ENCODE assay signal across 30 cellular contexts in genomic region chr2:178143481-178143880, GRCh38.
"Had no signal": no experiment of that assay in that cellular context is flagged by ENCODE, and none has a peak within 500 bp of the region (broad histone marks: within the 10 kb centered on the region; RNA-seq: fewer than 3 reads in every experiment).

No MANE protein-coding gene starts in this region.

- DNase-seq: activated CD4-positive, alpha-beta memory T cell treated with anti-CD3 and anti-CD28 coated beads, Interleukin-2, amount 10 ng/mL, durations not matched to agents 7 days and 5 days; activated CD4-positive, alpha-beta T cell treated with anti-CD3 and anti-CD28 coated beads for 36 hours; activated CD4-positive, alpha-beta T cell treated with anti-CD3 and anti-CD28 coated beads, Interleukin-2, amount 50 U/mL, for 1 hour; activated gamma-delta T cell; activated naive CD4-positive, alpha-beta T cell treated with anti-CD3 and anti-CD28 coated beads for 36 hours; activated T-cell treated with anti-CD3 and anti-CD28 coated beads for 4 hours; activated T-cell treated with anti-CD3 and anti-CD28 coated beads, Interleukin-2, amount 50 U/mL, for 48 hours; amygdala; brain microvascular endothelial cell; cerebellar nuclear complex; MM.1S; NCI-H1105 treated with DMSO at 0.1 percent for 48 hours; NCI-H1436 treated with DMSO at 0.1 percent for 48 hours; NCI-H187; NCI-H2081; NCI-H2171; NCI-H2227 treated with DMSO at 0.1 percent for 48 hours; NCI-H446 treated with DMSO at 0.1 percent for 48 hours; NCI-H524 treated with DMSO at 0.1 percent for 48 hours; NCI-H774; Peyer's patch; Right ventricle myocardium superior; T-cell; T-helper 2 cell; T1000 had no signal

- H3K36me3 Mint-ChIP-seq: activated naive CD8-positive, alpha-beta T cell; T-cell had no signal

- H3K27ac Mint-ChIP-seq: activated CD4-positive, alpha-beta memory T cell treated with anti-CD3 and anti-CD28 coated beads, Interleukin-2, amount 10 ng/mL, durations not matched to agents 7 days and 5 days; activated CD4-positive, alpha-beta T cell treated with anti-CD3 and anti-CD28 coated beads for 36 hours; activated naive CD4-positive, alpha-beta T cell treated with anti-CD3 and anti-CD28 coated beads for 36 hours; activated naive CD8-positive, alpha-beta T cell; activated T-helper 17 cell treated with anti-CD3 and anti-CD28 coated beads, Interleukin-2, amount 50 U/mL, for 72 hours; T-cell had no signal

- H3K9me3 Mint-ChIP-seq: activated CD4-positive, alpha-beta memory T cell treated with anti-CD3 and anti-CD28 coated beads, Interleukin-2, amount 10 ng/mL, durations not matched to agents 7 days and 5 days; activated naive CD4-positive, alpha-beta T cell treated with anti-CD3 and anti-CD28 coated beads for 36 hours; activated T-helper 17 cell treated with anti-CD3 and anti-CD28 coated beads, Interleukin-2, amount 50 U/mL, for 72 hours; T-cell had no signal

- ATAC-seq: activated T-helper 17 cell treated with anti-CD3 and anti-CD28 coated beads, Interleukin-2, amount 50 U/mL, for 72 hours; T-cell had no signal

- H3K36me3 ChIP-seq: brain microvascular endothelial cell, cardiac muscle cell, Peyer's patch, SJCRH30 had no signal

- H3K4me1 Mint-ChIP-seq: activated CD4-positive, alpha-beta memory T cell treated with anti-CD3 and anti-CD28 coated beads, Interleukin-2, amount 10 ng/mL, durations not matched to agents 7 days and 5 days; activated T-helper 17 cell treated with anti-CD3 and anti-CD28 coated beads, Interleukin-2, amount 50 U/mL, for 72 hours; T-cell had no signal

- H3K4me1 ChIP-seq: Peyer's patch had no signal

- H3K27me3 ChIP-seq: brain microvascular endothelial cell, cardiac muscle cell, Peyer's patch, SJCRH30 had no signal

- H3K27ac ChIP-seq: brain microvascular endothelial cell, cardiac muscle cell, Peyer's patch, RWPE1 had no signal

- H3K9me3 ChIP-seq: Peyer's patch, SJCRH30 had no signal

- H3K4me3 ChIP-seq: cardiac muscle cell, Peyer's patch had no signal

- H3K4me3 Mint-ChIP-seq: activated CD4-positive, alpha-beta memory T cell treated with anti-CD3 and anti-CD28 coated beads, Interleukin-2, amount 10 ng/mL, durations not matched to agents 7 days and 5 days; activated CD4-positive, alpha-beta T cell treated with anti-CD3 and anti-CD28 coated beads for 36 hours; activated naive CD4-positive, alpha-beta T cell treated with anti-CD3 and anti-CD28 coated beads for 36 hours; activated naive CD8-positive, alpha-beta T cell; activated T-helper 17 cell treated with anti-CD3 and anti-CD28 coated beads, Interleukin-2, amount 50 U/mL, for 72 hours; T-cell had no signal
